Comparison of ENCODE assay signal across 25 cellular contexts in the genomic region with DNA sequence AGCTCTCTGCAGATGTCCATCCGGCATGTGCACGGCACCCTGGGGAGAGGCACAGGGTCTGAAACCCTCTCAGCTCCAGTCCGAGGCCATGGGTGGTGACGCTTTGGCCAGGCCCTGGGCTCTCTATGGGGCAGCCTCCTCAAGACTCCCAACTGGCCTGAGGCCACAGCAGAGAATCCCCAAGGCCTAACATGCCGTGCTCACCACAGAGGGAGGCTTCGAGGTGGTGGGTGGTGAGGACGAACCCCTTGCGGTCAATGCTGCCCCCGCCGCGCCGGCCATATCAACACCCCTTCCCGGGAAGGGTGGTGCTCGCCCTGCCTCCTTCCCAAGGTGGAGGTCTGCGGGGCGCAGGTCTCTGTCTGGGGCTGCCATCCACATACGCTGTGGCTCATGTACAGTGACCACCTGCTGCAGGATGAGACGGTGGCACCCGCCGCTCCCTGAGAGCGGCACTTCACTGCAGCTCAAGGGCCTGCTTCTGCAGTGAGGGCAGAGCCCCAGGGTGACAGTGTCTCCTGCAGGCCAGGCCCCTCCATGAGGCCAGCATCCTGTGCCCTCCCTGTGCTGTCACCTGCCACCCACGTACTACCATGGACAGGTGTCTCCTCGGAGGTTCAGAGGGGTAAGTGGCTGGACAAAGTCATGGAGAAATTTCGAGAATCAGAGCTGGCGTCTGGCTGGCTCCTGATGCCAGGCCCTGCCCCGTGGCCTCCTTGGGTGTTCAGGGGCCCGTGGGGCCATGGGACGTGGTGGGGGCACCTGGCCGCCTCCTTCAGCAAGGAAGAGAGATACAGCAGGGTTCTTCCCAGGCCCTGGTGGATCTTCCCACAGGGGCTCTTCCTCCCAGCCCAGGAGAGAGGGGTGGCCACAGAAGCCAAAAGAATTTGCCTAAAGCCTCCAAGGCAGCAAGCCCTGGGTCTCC. TPM values are rescaled to one million over a fixed set of nuclear protein-coding genes. Genes with fewer than 3 reads are reported as not detected.
DNase-seq lines count a peak whose midpoint lies in the region; ATAC-seq, FAIRE-seq and TF ChIP-seq lines count a peak whose summit lies in the region.
"Had no signal": no experiment of that assay in that cellular context is flagged by ENCODE, and none has a peak within 500 bp of the region (broad histone marks: within the 10 kb centered on the region; RNA-seq: fewer than 3 reads in every experiment).

No MANE protein-coding gene starts in this region.

- no peak for TF ChIP-seq EP300 in GM12878 (IDR thresholded peaks at IDR 0.05; ENCODE audit: borderline replicate concordance in 1 of 2, control insufficient read depth in 1 of 2, low read depth in 2 of 2, low read length in 2 of 2)

- no peak for ATAC-seq in GM12878
- ATAC-seq: left lobe of liver, sciatic nerve had no signal

- no peak for TF ChIP-seq POLR2A in GM12878 (IDR thresholded peaks at IDR 0.05; ENCODE audit: low read depth, low read length)
- no peak for TF ChIP-seq POLR2A in testis (IDR thresholded peaks at IDR 0.05)
- TF ChIP-seq POLR2A in thyroid gland (IDR thresholded peaks at IDR 0.05) = no peak

- intact Hi-C loops in GM12878 (cut with micrococcal nuclease; ENCODE audit: unreplicated experiment) = no loop called here
- intact Hi-C loops in testis (cut with DNase I; ENCODE audit: low total_unique reads) = no loop called here
- intact Hi-C loops in thyroid gland (cut with DNase I) = no loop called here

- H2BK15ac ChIP-seq in neuronal stem cell (ENCODE audit: low read length) = no peak overlapping the region

- H2AK5ac ChIP-seq in neuronal stem cell (ENCODE audit: low read depth, low read length) = no peak overlapping the region

- H3K79me2 ChIP-seq in GM12878 (ENCODE audit: control insufficient read depth, insufficient read depth, low read length) = no peaks in the 10 kb centered on the region

- H2AFZ ChIP-seq in GM12878 (ENCODE audit: control insufficient read depth, low read depth, low read length) (no peak overlapping the region), neuronal stem cell (ENCODE audit: low read length) (no peak overlapping the region)

- no peak overlapping the region for H3K9ac ChIP-seq in BLaER1 treated with 17β-estradiol and CSF1 and Interleukin-3, amounts not matched to agents 10 nM and 100 nM
- H3K9ac ChIP-seq in GM12878 (ENCODE audit: control insufficient read depth, insufficient read depth, low read length) (no peak overlapping the region), neuronal stem cell (ENCODE audit: low read depth, low read length, poor library complexity) (peak overlapping the region; percentile 30)

- H3K4me3 ChIP-seq in BE2C (ENCODE audit: low read depth, low read length) (no peak overlapping the region), GM12878 (no peak overlapping the region), neuronal stem cell (ENCODE audit: low read length in 2 of 2) (peak overlapping the region in 1 of 2 donors; percentile 10), testis (no peak overlapping the region), thyroid gland (replicated peaks in 1 of 3) (no peak overlapping the region)
- no peak overlapping the region for H3K4me3 ChIP-seq in BLaER1 treated with 17β-estradiol and CSF1 and Interleukin-3, amounts not matched to agents 10 nM and 100 nM
- H3K4me3 ChIP-seq: SJSA1, tibial nerve had no signal

- H3K4me1 ChIP-seq in BE2C (no peaks in the 10 kb centered on the region), GM12878 (ENCODE audit: control insufficient read depth, insufficient read depth, low read length) (peaks cover 21% of the 10 kb centered on the region), neuronal stem cell (ENCODE audit: control insufficient read depth in 2 of 2, insufficient read depth in 1 of 2, low read depth in 1 of 2, low read length in 2 of 2) (peaks cover 15% of the 10 kb centered on the region in 2 donors), testis (no peaks in the 10 kb centered on the region), thyroid gland (no peaks in the 10 kb centered on the region)
- H3K4me1 ChIP-seq in BLaER1 treated with 17β-estradiol and CSF1 and Interleukin-3, amounts not matched to agents 10 nM and 100 nM = peaks cover 0 to 37% (median 15%) of the 10 kb centered on the region in 10 experiments; a peak in 13 of 20 replicates
- H3K4me1 ChIP-seq: SJSA1, tibial nerve had no signal

- no peak overlapping the region for H3K4ac ChIP-seq in neuronal stem cell (ENCODE audit: low read length)

- H2BK120ac ChIP-seq in neuronal stem cell (ENCODE audit: low read depth, low read length) = no peak overlapping the region

- H4K20me1 ChIP-seq in BLaER1 treated with 17β-estradiol and CSF1 and Interleukin-3, amounts not matched to agents 10 nM and 100 nM = peaks cover 0 to 54% (median 0%) of the 10 kb centered on the region in 11 experiments; a peak in 6 of 22 replicates
- H4K20me1 ChIP-seq in GM12878 (ENCODE audit: control insufficient read depth, insufficient read depth) = no peaks in the 10 kb centered on the region

- TF ChIP-seq CTCF in BE2C (IDR thresholded peaks at IDR 0.05; ENCODE audit: low read depth, low read length) (no peak), GM12878 (IDR thresholded peaks at IDR 0.05 in 2 of 3, conservative IDR thresholded peaks at IDR 0.05 in 1 of 3; ENCODE audit: control insufficient read depth in 2 of 3, extremely low read depth in 1 of 3, insufficient read depth in 1 of 3, low read depth in 3 of 3, low read length in 3 of 3) (no peak), testis (IDR thresholded peaks at IDR 0.05) (no peak), thyroid gland (IDR thresholded peaks at IDR 0.05) (no peak)

- H3K9me3 ChIP-seq in BE2C = no peaks in the 10 kb centered on the region
- no peaks in the 10 kb centered on the region for H3K9me3 ChIP-seq in BLaER1 treated with 17β-estradiol and CSF1 and Interleukin-3, amounts not matched to agents 10 nM and 100 nM (replicated peaks in 1 of 11)
- H3K9me3 ChIP-seq in GM12878 (replicated peaks; ENCODE audit: control insufficient read depth, insufficient read depth, low read length) = no peaks in the 10 kb centered on the region
- peaks cover 0 to 2% of the 10 kb centered on the region in 2 donors for H3K9me3 ChIP-seq in neuronal stem cell (replicated peaks in 1 of 2; ENCODE audit: control insufficient read depth in 2 of 2, insufficient read depth in 1 of 2, low read depth in 1 of 2, low read length in 2 of 2)
- H3K9me3 ChIP-seq in testis = no peaks in the 10 kb centered on the region
- H3K9me3 ChIP-seq in thyroid gland = no peaks in the 10 kb centered on the region
- H3K9me3 ChIP-seq: neutrophil, SJSA1, tibial nerve had no signal

- CTCF ChIA-PET in GM12878 (lab: Yijun Ruan, JAX) = interaction anchor here (1.4 kb wide), 1 partner anchor 53 kb away, joined by 4 read pairs; no protein-coding TSS in a partner anchor

- H4K91ac ChIP-seq in neuronal stem cell (ENCODE audit: low read depth, low read length, poor library complexity) = no peak overlapping the region

- RAD21 ChIA-PET in GM12878 (lab: Charles Lee; ENCODE audit: unreplicated experiment) = interaction anchor here (0.9 to 1.5 kb wide), 2 partner anchors 21 to 75 kb away, joined by 5 to 6 read pairs; no protein-coding TSS in a partner anchor

- POLR2A ChIA-PET in GM12878 (lab: Charles Lee) = interaction anchor here (0.6 to 1.0 kb wide), 4 partner anchors 21 to 70 kb away, joined by 3 to 6 read pairs (median 4); no protein-coding TSS in a partner anchor

- H3K79me1 ChIP-seq in neuronal stem cell (ENCODE audit: low read depth, low read length) = peaks cover 4% of the 10 kb centered on the region

- peak overlapping the region; percentile 43 for H3K23ac ChIP-seq in neuronal stem cell (ENCODE audit: low read depth, low read length, poor library complexity)

- H4K8ac ChIP-seq in neuronal stem cell (ENCODE audit: low read depth, low read length) = no peak overlapping the region

- no TSS peak for BruUV-seq in GM12878 (replicated peaks; lab: Mats Ljungman, UMichigan)

- peak overlapping the region in 6 of 11 experiments; percentile 17 to 44 (median 27); a peak in 5 of 22 replicates for H3K4me2 ChIP-seq in BLaER1 treated with 17β-estradiol and CSF1 and Interleukin-3, amounts not matched to agents 10 nM and 100 nM
- H3K4me2 ChIP-seq in GM12878 (ENCODE audit: control insufficient read depth, insufficient read depth) = no peak overlapping the region
- no peak overlapping the region for H3K4me2 ChIP-seq in neuronal stem cell (ENCODE audit: insufficient read depth, low read length, poor library complexity, severe bottlenecking)

- H3K36me3 ChIP-seq in BE2C (no peaks in the 10 kb centered on the region), GM12878 (ENCODE audit: control insufficient read depth in 2 of 2, insufficient read depth in 2 of 2, low read length in 1 of 2) (no peaks in the 10 kb centered on the region), neuronal stem cell (replicated peaks in 1 of 2; ENCODE audit: control insufficient read depth in 2 of 2, insufficient read depth in 2 of 2, low read length in 2 of 2) (peaks cover 0 to 2% of the 10 kb centered on the region in 2 donors), testis (ENCODE audit: low read depth, missing control alignments) (no peaks in the 10 kb centered on the region), thyroid gland (no peaks in the 10 kb centered on the region)
- H3K36me3 ChIP-seq in BLaER1 treated with 17β-estradiol and CSF1 and Interleukin-3, amounts not matched to agents 10 nM and 100 nM = no peaks in the 10 kb centered on the region
- H3K36me3 ChIP-seq: neutrophil, SJSA1, tibial nerve had no signal

- no peak overlapping the region for H2BK5ac ChIP-seq in neuronal stem cell (ENCODE audit: low read length)

- in situ Hi-C loops in GM12878 (cut with MboI) = no loop called here

- FAIRE-seq in GM12878 (lab: Jason Lieb, UNC) = no peak
- FAIRE-seq: D721Med had no signal

- no peak for TF ChIP-seq RAD21 in GM12878 (IDR thresholded peaks at IDR 0.05; ENCODE audit: insufficient read depth, low read depth, low read length)

- no peak overlapping the region for H2BK12ac ChIP-seq in neuronal stem cell (ENCODE audit: low read length)

- SMC1A ChIA-PET in GM12878 (lab: Charles Lee; ENCODE audit: uncharacterized antibody, unreplicated experiment) = interaction anchor here (1.1 to 1.7 kb wide), 2 partner anchors 12 to 46 kb away, joined by 4 read pairs; no protein-coding TSS in a partner anchor

- H3K27ac ChIP-seq in BLaER1 treated with 17β-estradiol and CSF1 and Interleukin-3, amounts not matched to agents 10 nM and 100 nM = no peak overlapping the region
- no peak overlapping the region for H3K27ac ChIP-seq in GM12878 (ENCODE audit: control insufficient read depth, insufficient read depth)
- no peak overlapping the region for H3K27ac ChIP-seq in neuronal stem cell (replicated peaks; ENCODE audit: low read length)
- no peak overlapping the region for H3K27ac ChIP-seq in testis
- H3K27ac ChIP-seq in thyroid gland = no peak overlapping the region
- H3K27ac ChIP-seq: epithelial cell of prostate, neutrophil, SJSA1, tibial nerve had no signal

- WGBS in GM12878 (ENCODE audit: insufficient coverage, insufficient replicate concordance, low lambda C conversion rate, missing lambda C conversion rate) = 68% methylated on average over 26 of the region's 29 CpGs
- WGBS in neuronal stem cell (ENCODE audit: extremely low coverage in 2 of 2, insufficient read length in 2 of 2, insufficient replicate concordance in 1 of 2), 2 donors = no CpG with 5 or more reads among the region's 29 CpGs
- WGBS in testis, 2 donors = 89 to 90% methylated on average over 21 to 29 of the region's 29 CpGs
- 83% methylated on average over 13 to 27 of the region's 29 CpGs for WGBS in thyroid gland, 2 donors

- peak; percentile 2 for DNase-seq in BE2C
- no peak for DNase-seq in GM12878 (ENCODE audit: low read depth, low spot score)
- DNase-seq in neuronal stem cell (ENCODE audit: low spot score) = no peak
- DNase-seq in testis = no peak
- no peak for DNase-seq in thyroid gland
- DNase-seq in NCI-H187 treated with DMSO at 0.1 percent for 48 hours (lab: John Stamatoyannopoulos, UW) = no peak
- DNase-seq: activated B cell treated with CpG ODN at 0.5 μM for 24 hours; activated CD4-positive, alpha-beta T cell treated with anti-CD3 and anti-CD28 coated beads, Interleukin-2, amount 10 ng/mL, durations not matched to agents 7 days and 5 days; activated gamma-delta T cell treated with Interleukin-2 at 50 U/mL for 16 hours; activated T-cell treated with anti-CD3 and anti-CD28 coated beads, Interleukin-2, amount 50 U/mL, for 24 hours; cortex of kidney; effector memory CD4-positive, alpha-beta T cell; NCI-H1105; NCI-H2029 treated with DMSO at 0.1 percent for 48 hours; NCI-H2227 treated with DMSO at 0.1 percent for 48 hours; stimulated activated CD4-positive, alpha-beta T cell treated with anti-CD3 and anti-CD28 coated beads, Interleukin-12 subunit alpha, Interleukin-12 subunit beta, amount 100 ng/mL, for 4 hours; stimulated activated CD4-positive, alpha-beta T cell treated with anti-CD3 and anti-CD28 coated beads, Interleukin-2, amount 100 ng/mL, for 48 hours had no signal

- peak overlapping the region; percentile 38 for H3K18ac ChIP-seq in neuronal stem cell (ENCODE audit: low read length)

- peak overlapping the region; percentile 71 for H3K14ac ChIP-seq in neuronal stem cell (ENCODE audit: low read length)

- peaks cover 79% of the 10 kb centered on the region for H3K27me3 ChIP-seq in BE2C
- peaks cover 0 to 13% (median 0%) of the 10 kb centered on the region in 11 experiments; a peak in 4 of 22 replicates for H3K27me3 ChIP-seq in BLaER1 treated with 17β-estradiol and CSF1 and Interleukin-3, amounts not matched to agents 10 nM and 100 nM
- H3K27me3 ChIP-seq in GM12878 (replicated peaks in 1 of 2; ENCODE audit: control insufficient read depth in 2 of 2, insufficient read depth in 2 of 2, low read length in 1 of 2) = no peaks in the 10 kb centered on the region; a peak in 2 of 4 replicates
- peaks cover 0 to 32% (median 0%) of the 10 kb centered on the region in 3 experiments for H3K27me3 ChIP-seq in neuronal stem cell (ENCODE audit: control insufficient read depth in 3 of 3, insufficient read depth in 3 of 3, low read depth in 1 of 3, low read length in 3 of 3)
- no peaks in the 10 kb centered on the region for H3K27me3 ChIP-seq in testis
- H3K27me3 ChIP-seq in thyroid gland = no peaks in the 10 kb centered on the region

RNA-seq across cellular contexts. Expression of a gene that starts 54.6 kb away (rescaled TPM):
- 27.6 TPM for polyA plus RNA-seq in BE2C (2012; ENCODE audit: insufficient read depth, insufficient read length, low read depth)
- 60.4 and 72.7 TPM in 2 replicates for total RNA-seq in GM12878 (2013; cell fraction: nucleolus; rRNA removed)
- 30.9 and 32.8 TPM in 2 replicates for total RNA-seq in GM12878 (2014; rRNA removed)
- total RNA-seq in GM12878 (2014; rRNA removed; fragmentation: Illumina TruSeq; extraction: Trizol) = 18.5 and 20.7 TPM in 2 replicates
- total RNA-seq in GM12878 (2021) = 36.1 and 43.8 TPM in 2 replicates
- polyA plus RNA-seq in GM12878 (2011; ENCODE audit: low read depth) = 7.5 TPM
- polyA plus RNA-seq in GM12878 (2011; rRNA removed) = 15.1 and 17.8 TPM in 2 replicates
- polyA plus RNA-seq in GM12878 (2011; cell fraction: cytosol; rRNA removed) = 18.1 and 23.3 TPM in 2 replicates
- polyA plus RNA-seq in GM12878 (2011; cell fraction: nucleus; rRNA removed) = 28.8 and 39.9 TPM in 2 replicates
- 23.9 and 24.2 TPM in 2 replicates for polyA plus RNA-seq in GM12878 (2012)
- polyA plus RNA-seq in GM12878 (2014; fragmentation: Illumina TruSeq; extraction: Trizol) = 15.6 and 16.9 TPM in 2 replicates
- 1 to 10 TPM; 1.0 to 3.5 TPM for polyA plus RNA-seq in GM12878 (2014; fragmentation: Nextera tagmentation; extraction: Ambion mirVana)
- polyA plus RNA-seq in GM12878 (2014; rRNA removed) = 36.8 and 39.3 TPM in 2 replicates
- polyA plus RNA-seq in GM12878 (2016; fragmentation: Nextera tagmentation; extraction: Ambion mirVana) = 10 to 100 TPM; 35.0 to 44.4 TPM
- 16.5 and 25.4 TPM in 2 replicates for polyA minus RNA-seq in GM12878 (2011; rRNA and poly(A)+ RNA removed)
- polyA minus RNA-seq in GM12878 (2011; cell fraction: cytosol; rRNA and poly(A)+ RNA removed) = 18.8 and 21.5 TPM in 2 replicates
- polyA minus RNA-seq in GM12878 (2011; cell fraction: nucleus; rRNA and poly(A)+ RNA removed) = 13.2 and 18.4 TPM in 2 replicates
- polyA plus RNA-seq in neuronal stem cell (2013, experiment 1 of 2) = 8.9 TPM
- polyA plus RNA-seq in neuronal stem cell (2013, experiment 2 of 2) = 9.7 TPM
- 10 to 100 TPM; 61.0 to 70.1 TPM for total RNA-seq in testis
- 30.3 TPM for polyA plus RNA-seq in testis (ENCODE audit: insufficient read depth, low read depth, low replicate concordance)
- 10 to 100 TPM; 30.1 to 51.2 (median 33.4) TPM for total RNA-seq in thyroid gland

Comparison
In these comparisons a context has a peak if more than half of its experiments do, and no peak if none do; other contexts are left out.
1. H3K4me2 ChIP-seq: peak in BLaER1 treated with 17β-estradiol and CSF1 and Interleukin-3, amounts not matched to agents 10 nM and 100 nM (6 of 11); none in GM12878 (single experiment) and neuronal stem cell (single experiment).